ENCODE assay signal across 15 cellular contexts in the genomic region with DNA sequence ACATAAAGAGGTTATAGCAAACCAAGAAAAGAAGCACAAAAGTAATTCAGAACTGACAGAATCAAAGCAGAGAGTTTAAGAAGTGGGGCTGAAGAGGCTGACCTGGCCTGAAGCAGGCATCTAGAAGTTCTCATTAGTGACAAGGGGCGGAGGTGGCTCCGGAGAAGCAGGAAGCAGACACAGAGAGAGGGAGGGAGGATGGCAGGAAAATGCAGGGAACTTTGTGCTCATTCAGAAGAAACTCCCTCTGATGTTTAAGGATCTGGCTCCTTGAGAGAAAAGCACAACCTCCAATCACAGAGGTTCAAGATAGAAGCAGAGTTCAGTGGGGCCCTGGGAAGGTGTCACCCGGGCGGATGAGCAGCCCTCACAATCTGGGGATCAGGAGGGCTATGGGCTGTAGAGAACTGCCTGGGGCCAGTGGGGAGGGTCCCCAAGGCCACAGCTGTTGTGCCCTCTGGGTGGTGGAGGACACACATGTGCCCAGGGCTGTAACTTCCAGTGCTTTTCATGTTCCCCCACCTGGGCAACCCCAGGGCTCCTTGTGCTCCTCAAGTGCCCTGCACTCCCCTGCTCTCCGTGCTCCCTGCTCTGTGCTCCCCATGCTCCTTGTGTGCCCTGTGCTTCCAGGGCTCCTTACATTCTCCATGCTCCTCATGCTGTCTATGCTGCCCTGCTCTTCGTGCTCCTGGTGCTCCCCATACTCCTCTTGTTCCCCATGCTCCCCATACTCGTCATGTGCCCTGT. TPM values are rescaled to one million over a fixed set of nuclear protein-coding genes. Genes with fewer than 3 reads are reported as not detected.
DNase-seq lines count a peak whose midpoint lies in the region; ATAC-seq and TF ChIP-seq lines count a peak whose summit lies in the region.
"Had no signal": no experiment of that assay in that cellular context is flagged by ENCODE, and none has a peak within 500 bp of the region (broad histone marks: within the 10 kb centered on the region; RNA-seq: fewer than 3 reads in every experiment).

No MANE protein-coding gene starts in this region.

- H3K9me3 ChIP-seq in right cardiac atrium (ENCODE audit: control insufficient read depth, low read length): no peaks in the 10 kb centered on the region
- no peaks in the 10 kb centered on the region for H3K9me3 ChIP-seq in WERI-Rb-1 (ENCODE audit: severe bottlenecking)
- no peaks in the 10 kb centered on the region for H3K9me3 ChIP-seq in mucosa of descending colon
- no peaks in the 10 kb centered on the region for H3K9me3 ChIP-seq in A673 (ENCODE audit: low read depth, low read length, poor library complexity, severe bottlenecking)
- H3K9me3 ChIP-seq: testis had no signal

- H3K27ac ChIP-seq in right cardiac atrium (ENCODE audit: low read length) (no peak overlapping the region), WERI-Rb-1 (no peak overlapping the region), A673 (ENCODE audit: low read depth, low read length, poor library complexity, severe bottlenecking) (no peak overlapping the region)
- H3K27ac ChIP-seq: GM23248, testis had no signal

- no peaks in the 10 kb centered on the region for H3K4me1 ChIP-seq in right cardiac atrium (ENCODE audit: control insufficient read depth, insufficient read depth, low read length)
- H3K4me1 ChIP-seq in mucosa of descending colon (ENCODE audit: low read depth): no peaks in the 10 kb centered on the region
- H3K4me1 ChIP-seq in A673 (ENCODE audit: insufficient read depth, low read length, poor library complexity, severe bottlenecking): peaks cover 21% of the 10 kb centered on the region

- CTCF ChIA-PET in A673 (lab: Charles Lee): no interaction called here

- DNase-seq in right cardiac atrium (peak in 2 of 3 donors; percentile 36 to 40), left cardiac atrium (no peak), WERI-Rb-1 (peak; percentile 8), mucosa of descending colon (peak in 1 of 3 donors; percentile 22), A673 (ENCODE audit: low spot score) (no peak), putamen (ENCODE audit: low spot score) (no peak), NCI-H128 (lab: John Stamatoyannopoulos, UW; ENCODE audit: unreplicated experiment) (no peak), AG08395 (ENCODE audit: low spot score) (no peak)
- DNase-seq: Calu3; dermis blood vessel endothelial cell; GM23248; kidney glomerular epithelial cell; NK-92 treated with Interleukin-12 subunit alpha and Interleukin-12 subunit beta, amount 100 ng/mL, for 24 hours; testis had no signal

- H3K27me3 ChIP-seq in right cardiac atrium (ENCODE audit: control insufficient read depth, insufficient read depth) (no peaks in the 10 kb centered on the region), WERI-Rb-1 (ENCODE audit: insufficient read depth, low read depth, severe bottlenecking) (no peaks in the 10 kb centered on the region), A673 (replicated peaks; ENCODE audit: insufficient read depth, low read depth, low read length, poor library complexity) (peaks cover 4% of the 10 kb centered on the region)
- H3K27me3 ChIP-seq: testis had no signal

- 59% methylated on average over 7 of the region's 7 CpGs for WGBS in right cardiac atrium

- ATAC-seq in right cardiac atrium (no peak), left cardiac atrium (no peak), mucosa of descending colon (peak; percentile 38)
- ATAC-seq: esophagus mucosa had no signal

- TF ChIP-seq CTCF in WERI-Rb-1 (IDR thresholded peaks at IDR 0.05; ENCODE audit: low read depth, low read length) (no peak), mucosa of descending colon (IDR thresholded peaks at IDR 0.05) (no peak), A673 (conservative IDR thresholded peaks at IDR 0.05; ENCODE audit: low read depth, low read length) (no peak)

- no TSS peak for BruUV-seq in A673 (replicated peaks; lab: Mats Ljungman, UMichigan)

- intact Hi-C loops in right cardiac atrium (cut with DNase I): no loop called here
- intact Hi-C loops in left cardiac atrium (cut with DNase I): no loop called here
- intact Hi-C loops in mucosa of descending colon (cut with DNase I, micrococcal nuclease): no loop called here
- intact Hi-C loops in A673 (cut with micrococcal nuclease; ENCODE audit: unreplicated experiment): no loop called here

- H3K4me3 ChIP-seq in right cardiac atrium (ENCODE audit: low read length): no peak overlapping the region
- H3K4me3 ChIP-seq in WERI-Rb-1 (ENCODE audit: low read depth, low read length): no peak overlapping the region
- no peak overlapping the region for H3K4me3 ChIP-seq in mucosa of descending colon
- H3K4me3 ChIP-seq in A673 (ENCODE audit: low read depth, low read length, poor library complexity, severe bottlenecking): no peak overlapping the region
- H3K4me3 ChIP-seq: GM23248, testis had no signal

- H3K36me3 ChIP-seq in WERI-Rb-1: no peaks in the 10 kb centered on the region
- H3K36me3 ChIP-seq in mucosa of descending colon (ENCODE audit: low read depth): no peaks in the 10 kb centered on the region
- no peaks in the 10 kb centered on the region for H3K36me3 ChIP-seq in A673 (ENCODE audit: insufficient read depth, low read length, poor library complexity, severe bottlenecking)

- POLR2A ChIA-PET in A673 (lab: Charles Lee; ENCODE audit: low non-redundant PET): no interaction called here

RNA-seq across cellular contexts. Expression of a gene that starts 51.4 kb away (rescaled TPM):
- total RNA-seq in right cardiac atrium (under 1 TPM; 0.25 to 0.94 (median 0.58) TPM), left cardiac atrium (1 to 10 TPM in 1 of 2 donors, under 1 TPM in 1; 0.88 to 1.1 TPM), mucosa of descending colon (1 to 10 TPM; 1.4 to 7.1 (median 2.1) TPM), A673 (2021) (64.6 and 69.1 TPM in 2 replicates)
- polyA plus RNA-seq in right cardiac atrium: 0.27 TPM

RNA-seq across cellular contexts. Expression of a gene that starts 51.4 kb away (rescaled TPM):
- total RNA-seq in right cardiac atrium (10 to 100 TPM; 25.1 to 41.3 (median 34.0) TPM), left cardiac atrium (10 to 100 TPM; 26.8 to 39.3 TPM), mucosa of descending colon (10 to 100 TPM; 30.8 to 46.5 (median 36.7) TPM), A673 (2021) (73.7 and 76.5 TPM in 2 replicates)
- polyA plus RNA-seq in right cardiac atrium: 17.1 TPM

Comparison
In these comparisons a context has a peak if more than half of its experiments do, and no peak if none do; other contexts are left out.
1. DNase-seq: peak in right cardiac atrium (2 of 3) and WERI-Rb-1 (single experiment); none in left cardiac atrium (single experiment), A673 (single experiment), putamen (single experiment), NCI-H128 (single experiment) and AG08395 (single experiment).